In the genomic region with DNA sequence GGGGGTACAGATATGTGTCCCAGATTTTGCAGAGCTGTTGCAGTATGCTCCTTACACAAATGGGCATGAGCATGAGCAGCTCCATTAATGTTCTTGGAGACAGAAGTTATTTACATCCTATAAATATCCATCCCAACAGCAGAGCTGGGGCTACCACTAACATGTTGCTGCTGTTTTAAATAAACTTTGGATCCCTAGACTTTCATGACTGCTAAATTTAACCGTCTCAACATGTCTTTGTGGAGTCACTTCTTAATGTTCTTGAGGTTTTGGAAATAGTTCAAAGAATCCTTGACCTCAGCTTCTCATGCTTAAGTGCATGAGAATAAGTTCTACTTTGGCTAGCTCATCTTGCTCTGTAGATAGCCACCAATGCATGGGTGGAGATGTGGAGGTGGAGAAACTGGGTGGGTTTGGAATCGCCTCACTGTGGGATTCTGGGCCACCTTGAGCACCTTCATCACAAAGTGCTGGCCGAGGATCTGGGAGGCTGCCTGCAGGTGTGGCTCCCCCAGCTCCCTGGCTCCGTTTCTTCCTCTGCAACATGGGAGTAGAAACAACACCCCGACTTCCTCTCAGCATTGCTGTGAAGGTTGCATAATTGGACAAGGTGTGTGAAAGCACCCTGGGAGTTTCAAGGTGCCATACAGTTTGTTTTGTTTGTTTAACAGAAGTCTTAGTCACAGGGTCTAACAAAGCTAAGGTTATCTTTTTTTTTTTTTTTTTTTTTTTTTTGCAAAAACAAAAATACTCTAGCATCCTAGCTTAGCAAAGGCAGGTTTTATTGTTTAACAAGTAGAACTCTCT, we compare ENCODE assay signal across 31 cellular contexts.
"Had no signal": no experiment of that assay in that cellular context is flagged by ENCODE, and none has a peak within 500 bp of the region (broad histone marks: within the 10 kb centered on the region; RNA-seq: fewer than 3 reads in every experiment).

No MANE protein-coding gene starts in this region.

- H3K27me3 Mint-ChIP-seq: activated CD4-positive, alpha-beta memory T cell treated with anti-CD3 and anti-CD28 coated beads for 36 hours; activated CD4-positive, alpha-beta T cell treated with anti-CD3 and anti-CD28 coated beads, Interleukin-2, amount 10 ng/mL, durations not matched to agents 24 days and 14 days; activated naive CD8-positive, alpha-beta T cell treated with anti-CD3 and anti-CD28 coated beads for 36 hours; stimulated activated memory B cell treated with anti-CD40 and anti-IgM and Interleukin-4, amounts not matched to agents 10 μg/mL and 1 μg/mL and 100 μg/mL, for 72 hours; T-helper 17 cell had no signal

- H3K27ac ChIP-seq: adrenal gland, brain microvascular endothelial cell, epithelial cell of prostate, suprapubic skin, tibial artery, WERI-Rb-1 had no signal

- H3K9me3 ChIP-seq: adrenal gland, stomach, suprapubic skin, tibial artery had no signal

- H3K4me3 Mint-ChIP-seq: activated CD4-positive, alpha-beta memory T cell treated with anti-CD3 and anti-CD28 coated beads for 36 hours; activated CD4-positive, alpha-beta T cell treated with anti-CD3 and anti-CD28 coated beads, Interleukin-2, amount 10 ng/mL, durations not matched to agents 24 days and 14 days; activated naive CD4-positive, alpha-beta T cell treated with anti-CD3 and anti-CD28 coated beads for 36 hours; activated naive CD8-positive, alpha-beta T cell treated with anti-CD3 and anti-CD28 coated beads for 36 hours; activated T-helper 1 cell treated with anti-CD3 and anti-CD28 coated beads, Interleukin-12 subunit alpha, Interleukin-12 subunit beta, Interleukin-2, Interleukin-4 antibody, amounts not matched to agents 30 ng/mL and 10 ng/mL and 1 ng/mL, durations not matched to agents 14 hours and 24 hours and 36 hours; dendritic cell treated with granulocyte-macrophage colony-stimulating factor and Interleukin-4, amounts not matched to agents 40 ng/mL and 50 ng/mL, for 4 days; natural killer cell; stimulated activated memory B cell treated with anti-CD40 and anti-IgM and Interleukin-4, amounts not matched to agents 10 μg/mL and 1 μg/mL and 100 μg/mL, for 72 hours; T-helper 17 cell had no signal

- DNase-seq: activated CD4-positive, alpha-beta memory T cell treated with anti-CD3 and anti-CD28 coated beads for 36 hours; activated CD4-positive, alpha-beta T cell treated with anti-CD3 and anti-CD28 coated beads, Interleukin-2, amount 10 ng/mL, durations not matched to agents 24 days and 14 days; activated CD4-positive, CD25-positive, alpha-beta regulatory T cell treated with anti-CD3 and anti-CD28 coated beads, Interleukin-2, amount 50 U/mL, for 72 hours; activated CD8-positive, alpha-beta memory T cell treated with anti-CD3 and anti-CD28 coated beads, Interleukin-2, amount 50 U/mL, for 4 hours; activated effector memory CD4-positive, alpha-beta T cell treated with anti-CD3 and anti-CD28 coated beads, Interleukin-2, amount 50 U/mL, for 16 hours; activated naive CD4-positive, alpha-beta T cell treated with anti-CD3 and anti-CD28 coated beads for 36 hours; activated naive CD8-positive, alpha-beta T cell treated with anti-CD3 and anti-CD28 coated beads for 36 hours; activated T-cell treated with anti-CD3 and anti-CD28 coated beads, Interleukin-2, amount 50 U/mL, for 1 hour; adrenal gland; aorta; brain microvascular endothelial cell; central memory CD4-positive, alpha-beta T cell; effector CD4-positive, alpha-beta T cell; midbrain; natural killer cell; small intestine; stimulated activated CD4-positive, alpha-beta T cell treated with anti-CD3 and anti-CD28 coated beads, Interleukin-1b, Interleukin-23, amount 100 ng/mL, for 48 hours; stimulated activated CD4-positive, alpha-beta T cell treated with anti-CD3 and anti-CD28 coated beads, Interleukin-4, amount 100 ng/mL, for 4 hours; stimulated activated CD8-positive, alpha-beta memory T cell treated with anti-CD3 and anti-CD28 coated beads, Interleukin-4, amount 100 ng/mL, for 48 hours; stomach; T-helper 17 cell; T1000; tibial artery; WERI-Rb-1 had no signal

- H3K36me3 Mint-ChIP-seq: activated CD4-positive, alpha-beta memory T cell treated with anti-CD3 and anti-CD28 coated beads for 36 hours; activated naive CD8-positive, alpha-beta T cell treated with anti-CD3 and anti-CD28 coated beads for 36 hours; natural killer cell; stimulated activated memory B cell treated with anti-CD40 and anti-IgM and Interleukin-4, amounts not matched to agents 10 μg/mL and 1 μg/mL and 100 μg/mL, for 72 hours had no signal

- H3K9me3 Mint-ChIP-seq: activated CD4-positive, alpha-beta memory T cell treated with anti-CD3 and anti-CD28 coated beads for 36 hours; activated CD4-positive, alpha-beta T cell treated with anti-CD3 and anti-CD28 coated beads, Interleukin-2, amount 10 ng/mL, durations not matched to agents 24 days and 14 days; activated naive CD4-positive, alpha-beta T cell treated with anti-CD3 and anti-CD28 coated beads for 36 hours; activated naive CD8-positive, alpha-beta T cell treated with anti-CD3 and anti-CD28 coated beads for 36 hours; activated T-helper 1 cell treated with anti-CD3 and anti-CD28 coated beads, Interleukin-12 subunit alpha, Interleukin-12 subunit beta, Interleukin-2, Interleukin-4 antibody, amounts not matched to agents 30 ng/mL and 10 ng/mL and 1 ng/mL, durations not matched to agents 14 hours and 24 hours and 36 hours; dendritic cell treated with granulocyte-macrophage colony-stimulating factor and Interleukin-4, amounts not matched to agents 40 ng/mL and 50 ng/mL, for 4 days; natural killer cell; stimulated activated memory B cell treated with anti-CD40 and anti-IgM and Interleukin-4, amounts not matched to agents 10 μg/mL and 1 μg/mL and 100 μg/mL, for 72 hours had no signal

- H3K4me1 ChIP-seq: adrenal gland, stomach, tibial artery had no signal

- H3K4me3 ChIP-seq: adrenal gland, stomach, suprapubic skin, tibial artery had no signal

- H3K4me1 Mint-ChIP-seq: activated CD4-positive, alpha-beta T cell treated with anti-CD3 and anti-CD28 coated beads, Interleukin-2, amount 10 ng/mL, durations not matched to agents 24 days and 14 days; activated naive CD8-positive, alpha-beta T cell treated with anti-CD3 and anti-CD28 coated beads for 36 hours; natural killer cell; stimulated activated memory B cell treated with anti-CD40 and anti-IgM and Interleukin-4, amounts not matched to agents 10 μg/mL and 1 μg/mL and 100 μg/mL, for 72 hours; T-helper 17 cell had no signal

- H3K27ac Mint-ChIP-seq: activated CD4-positive, alpha-beta memory T cell treated with anti-CD3 and anti-CD28 coated beads for 36 hours; activated CD4-positive, alpha-beta T cell treated with anti-CD3 and anti-CD28 coated beads, Interleukin-2, amount 10 ng/mL, durations not matched to agents 24 days and 14 days; activated naive CD4-positive, alpha-beta T cell treated with anti-CD3 and anti-CD28 coated beads for 36 hours; activated naive CD8-positive, alpha-beta T cell treated with anti-CD3 and anti-CD28 coated beads for 36 hours; activated T-helper 1 cell treated with anti-CD3 and anti-CD28 coated beads, Interleukin-12 subunit alpha, Interleukin-12 subunit beta, Interleukin-2, Interleukin-4 antibody, amounts not matched to agents 30 ng/mL and 10 ng/mL and 1 ng/mL, durations not matched to agents 14 hours and 24 hours and 36 hours; dendritic cell treated with granulocyte-macrophage colony-stimulating factor and Interleukin-4, amounts not matched to agents 40 ng/mL and 50 ng/mL, for 4 days; natural killer cell; progenitor cell of endocrine pancreas; stimulated activated memory B cell treated with anti-CD40 and anti-IgM and Interleukin-4, amounts not matched to agents 10 μg/mL and 1 μg/mL and 100 μg/mL, for 72 hours; T-helper 17 cell had no signal

- H3K36me3 ChIP-seq: adrenal gland, brain microvascular endothelial cell, stomach, suprapubic skin, tibial artery, WERI-Rb-1 had no signal

- H3K27me3 ChIP-seq: brain microvascular endothelial cell had no signal

- ATAC-seq: natural killer cell; sciatic nerve; stimulated activated memory B cell treated with anti-CD40 and anti-IgM and Interleukin-4, amounts not matched to agents 10 μg/mL and 1 μg/mL and 100 μg/mL, for 72 hours; T-helper 17 cell had no signal
